Comparison of ENCODE assay signal across 14 cellular contexts in genomic region chr17:57750109-57750845, GRCh38. TPM values are rescaled to one million over a fixed set of nuclear protein-coding genes. Genes with fewer than 3 reads are reported as not detected.
DNase-seq lines count a peak whose midpoint lies in the region; FAIRE-seq and TF ChIP-seq lines count a peak whose summit lies in the region.
"Had no signal": no experiment of that assay in that cellular context is flagged by ENCODE, and none has a peak within 500 bp of the region (broad histone marks: within the 10 kb centered on the region; RNA-seq: fewer than 3 reads in every experiment).

No MANE protein-coding gene starts in this region.

- peaks cover 6% of the 10 kb centered on the region for H3K79me2 ChIP-seq in trophoblast cell (ENCODE audit: control insufficient read depth, insufficient read depth, low read length, poor library complexity)

- DNase-seq in NOMO-1 treated with dmso at 0.1 percent for 144 hours (lab: John Stamatoyannopoulos, UW; ENCODE audit: unreplicated experiment) (peak; percentile 57), cerebellar cortex (ENCODE audit: low spot score) (peak; percentile 11), trophoblast cell (no peak), NCI-H1694 treated with DMSO at 0.1 percent for 48 hours (lab: John Stamatoyannopoulos, UW) (no peak), GM12892 (ENCODE audit: insufficient read length) (no peak)
- DNase-seq in stimulated activated CD8-positive, alpha-beta memory T cell treated with anti-CD3 and anti-CD28 coated beads, Interleukin-4, amount 100 ng/mL, for 48 hours = no peak
- DNase-seq: activated CD4-positive, alpha-beta T cell treated with anti-CD3 and anti-CD28 coated beads for 1 hour; effector CD4-positive, alpha-beta T cell; hypothalamus; NCI-H1930; NCI-H524; T-helper 1 cell had no signal

- H3K27me3 ChIP-seq in HUES6 (ENCODE audit: control insufficient read depth, insufficient read depth, low read length) = no peaks in the 10 kb centered on the region
- H3K27me3 ChIP-seq in trophoblast cell (ENCODE audit: insufficient read depth, low read length) = no peaks in the 10 kb centered on the region

- H3K4me3 ChIP-seq in HUES6 (ENCODE audit: low read depth, low read length) = no peak overlapping the region
- no peak overlapping the region for H3K4me3 ChIP-seq in trophoblast cell (ENCODE audit: low read depth, low read length)

- H4K91ac ChIP-seq in trophoblast cell (ENCODE audit: low read depth, low read length) = peak overlapping the region; percentile 99

- peak overlapping the region; percentile 7 for H2AFZ ChIP-seq in trophoblast cell (ENCODE audit: insufficient read depth, low read length, poor library complexity)

- H4K12ac ChIP-seq in trophoblast cell (ENCODE audit: low read depth, low read length) = no peak overlapping the region

- H3K4me2 ChIP-seq in trophoblast cell (ENCODE audit: low read length) = no peak overlapping the region

- WGBS in trophoblast cell (ENCODE audit: extremely low coverage, insufficient coverage, insufficient read length) = no CpG with 5 or more reads among the region's 21 CpGs

- H3K36me3 ChIP-seq in HUES6 (ENCODE audit: control insufficient read depth, insufficient read depth, low read length) (no peaks in the 10 kb centered on the region), trophoblast cell (ENCODE audit: control insufficient read depth in 1 of 2, insufficient read depth in 2 of 2, low read length in 2 of 2) (no peaks in the 10 kb centered on the region)

- peak overlapping the region; percentile 99 for H2BK12ac ChIP-seq in trophoblast cell (ENCODE audit: low read length)

- peak overlapping the region; percentile 69 for H3K18ac ChIP-seq in trophoblast cell (ENCODE audit: low read length)

- H3K4me1 ChIP-seq in HUES6 (ENCODE audit: control insufficient read depth, insufficient read depth, low read length) (peaks cover 18% of the 10 kb centered on the region; the same call in 1 of the 2 replicates), trophoblast cell (ENCODE audit: control insufficient read depth in 1 of 2, insufficient read depth in 2 of 2, low read length in 2 of 2) (peaks cover 22 to 31% of the 10 kb centered on the region in 2 experiments)

- peak overlapping the region; percentile 96 for H2BK5ac ChIP-seq in trophoblast cell (ENCODE audit: low read depth, low read length, poor library complexity)

- no peak for TF ChIP-seq POLR2A in GM12892 (IDR thresholded peaks at IDR 0.05; ENCODE audit: low read depth, low read length)

- H3K9ac ChIP-seq in HUES6 (ENCODE audit: low read length) = peak overlapping the region; percentile 18
- no peak overlapping the region for H3K9ac ChIP-seq in trophoblast cell (ENCODE audit: low read length)

- peak overlapping the region; percentile 89 for H3K4ac ChIP-seq in trophoblast cell (ENCODE audit: low read depth, low read length)

- H4K8ac ChIP-seq in trophoblast cell (ENCODE audit: low read depth, low read length) = peak overlapping the region; percentile 87

- H2AK5ac ChIP-seq in trophoblast cell (ENCODE audit: low read length) = peak overlapping the region; percentile 91

- H3K27ac ChIP-seq in HUES6 (ENCODE audit: low read depth, low read length) (no peak overlapping the region), trophoblast cell (ENCODE audit: low read depth, low read length) (peak overlapping the region; percentile 98)

- peak overlapping the region; percentile 89 for H3K14ac ChIP-seq in trophoblast cell (ENCODE audit: low read length)

- no peak for FAIRE-seq in GM12892 (lab: Jason Lieb, UNC)
- FAIRE-seq: GM19239 had no signal

- H3K79me1 ChIP-seq in trophoblast cell (ENCODE audit: low read length) = peaks cover 32% of the 10 kb centered on the region

- no peak overlapping the region for H3K23ac ChIP-seq in trophoblast cell (ENCODE audit: low read length)

- peak overlapping the region; percentile 94 for H2BK120ac ChIP-seq in trophoblast cell (ENCODE audit: insufficient read depth, low read length, poor library complexity)

- H3K9me3 ChIP-seq in HUES6 (ENCODE audit: control insufficient read depth, insufficient read depth, low read depth, low read length) (no peaks in the 10 kb centered on the region), trophoblast cell (ENCODE audit: insufficient read depth, low read depth, low read length) (no peaks in the 10 kb centered on the region)

RNA-seq across cellular contexts. Expression of gene CCDC182, which starts 5.2 kb away (rescaled TPM):
- 0.05 TPM in 1 of 2 replicates, not detected in the other for polyA plus RNA-seq in trophoblast cell (2013)
- not detected for polyA plus RNA-seq in GM12892 (2012; ENCODE audit: missing spikeins)

Comparison
In these comparisons a context has a peak if more than half of its experiments do, and no peak if none do; other contexts are left out.
1. DNase-seq: peak in NOMO-1 treated with dmso at 0.1 percent for 144 hours (single experiment) and cerebellar cortex (single experiment); none in trophoblast cell (0 of 2), stimulated activated CD8-positive, alpha-beta memory T cell treated with anti-CD3 and anti-CD28 coated beads, Interleukin-4, amount 100 ng/mL, for 48 hours (single experiment), NCI-H1694 treated with DMSO at 0.1 percent for 48 hours (single experiment) and GM12892 (single experiment).